ENCODE assay signal across 7 cellular contexts in the genomic region with DNA sequence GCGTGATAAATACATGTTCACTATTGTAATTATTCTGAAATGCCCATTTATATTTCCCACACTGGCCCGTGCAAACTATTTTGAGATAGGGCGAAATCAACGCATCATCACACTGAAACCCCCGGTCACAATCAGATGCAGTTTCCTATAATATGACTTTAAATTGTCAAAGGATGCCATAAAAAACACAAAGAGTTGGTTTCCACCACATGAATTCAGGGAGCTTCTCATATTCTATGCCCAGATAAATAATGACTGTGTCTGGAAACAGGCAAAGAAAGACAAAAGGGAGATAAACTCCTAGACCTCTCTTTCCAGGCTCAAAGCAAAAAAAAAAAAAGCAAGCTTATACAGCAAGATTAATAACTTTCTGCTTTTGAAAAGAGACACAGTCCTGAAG.
"Had no signal": no experiment of that assay in that cellular context is flagged by ENCODE, and none has a peak within 500 bp of the region (broad histone marks: within the 10 kb centered on the region; RNA-seq: fewer than 3 reads in every experiment).

No MANE protein-coding gene starts in this region.

- FAIRE-seq: H1, H54, HepG2 had no signal

- H3K4me2 ChIP-seq: GM23338 had no signal

- DNase-seq: H9, HCEC 1CT had no signal

- H3K27ac ChIP-seq: HL-60 had no signal

- H3K4me3 ChIP-seq: GM23338 had no signal
